ENCODE assay signal across 1 cellular context in the genomic region with DNA sequence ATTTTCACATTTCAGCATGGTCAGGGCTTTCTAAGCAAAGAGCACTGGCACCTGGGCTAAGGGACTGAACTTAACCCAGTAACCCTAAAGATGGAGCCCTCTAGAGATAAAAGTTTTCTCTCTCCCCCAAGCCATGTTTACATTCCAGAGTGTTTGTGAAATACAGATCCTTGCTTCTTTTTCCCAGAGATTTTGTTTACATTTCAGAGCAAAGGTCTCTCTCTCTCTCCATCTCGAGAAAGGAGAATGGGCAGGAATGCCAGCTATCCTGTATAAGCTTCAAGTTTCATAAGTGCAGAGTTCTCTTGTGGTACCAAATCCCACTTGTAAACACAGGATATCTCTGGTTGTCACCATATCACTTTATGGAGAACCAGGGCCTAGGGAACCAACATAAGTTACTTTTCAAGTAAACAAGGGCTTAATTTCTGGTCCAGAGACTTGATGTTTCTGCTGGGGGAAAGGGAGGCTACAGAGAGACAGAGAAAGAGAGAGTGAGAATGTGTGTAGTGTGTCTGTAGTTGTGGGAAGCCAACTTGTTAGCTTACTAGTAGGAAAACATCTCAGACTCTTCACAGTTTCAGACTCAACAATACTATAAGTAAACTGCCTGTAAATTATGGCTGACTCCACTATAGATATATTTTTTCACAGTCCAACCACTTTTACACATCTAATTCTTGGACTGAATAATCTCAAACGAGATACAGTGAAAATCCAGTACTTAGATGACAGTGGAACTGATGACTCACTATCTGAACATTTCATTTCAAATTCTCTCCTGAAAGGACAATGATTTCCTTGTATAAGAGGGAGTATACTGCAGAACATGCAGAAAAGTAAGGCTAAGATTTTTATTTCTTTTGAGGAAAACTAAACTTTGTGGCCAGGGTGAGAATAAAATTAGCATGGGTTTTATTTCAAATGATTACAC.
TF ChIP-seq lines count a peak whose summit lies in the region.

No MANE protein-coding gene starts in this region.

TF ChIP-seq in SK-N-SH, 30 proteins besides CTCF, POLR2A, EP300 and RAD21 (continued from another document):
- no peak for TF ChIP-seq SMC3 (IDR thresholded peaks at IDR 0.05; ENCODE audit: low read depth, low read length)
